In genomic region chr5:116271432-116271831, GRCh38 we compare ENCODE assay signal across 1 cellular context.
TF ChIP-seq lines count a peak whose summit lies in the region.

No MANE protein-coding gene starts in this region.

TF ChIP-seq in GM12878, 131 proteins besides CTCF, POLR2A, EP300 and RAD21 (continued from another document):
- no peak for TF ChIP-seq CUX1 (IDR thresholded peaks at IDR 0.05; ENCODE audit: insufficient replicate concordance, low read depth, low read length)
- no peak for TF ChIP-seq ZNF384 (IDR thresholded peaks at IDR 0.05; ENCODE audit: borderline replicate concordance, low read depth, low read length)
- TF ChIP-seq IKZF1 (conservative IDR thresholded peaks at IDR 0.05): peak; percentile 25; the same call in 1 of the 2 replicates
- TF ChIP-seq TAF1 (IDR thresholded peaks at IDR 0.05; ENCODE audit: borderline replicate concordance, low read depth, low read length): no peak
- TF ChIP-seq CHD1 (IDR thresholded peaks at IDR 0.05; ENCODE audit: low read depth, low read length): no peak
- TF ChIP-seq MTA2 (IDR thresholded peaks at IDR 0.05; ENCODE audit: low read depth): 0 out of 2 replicates have a peak, but pooled peaks have one; percentile 12
- no peak for TF ChIP-seq CEBPB (IDR thresholded peaks at IDR 0.05; ENCODE audit: borderline replicate concordance in 1 of 2, low read depth in 2 of 2, low read length in 2 of 2)
